ENCODE assay signal across 1 cellular context in the genomic region with DNA sequence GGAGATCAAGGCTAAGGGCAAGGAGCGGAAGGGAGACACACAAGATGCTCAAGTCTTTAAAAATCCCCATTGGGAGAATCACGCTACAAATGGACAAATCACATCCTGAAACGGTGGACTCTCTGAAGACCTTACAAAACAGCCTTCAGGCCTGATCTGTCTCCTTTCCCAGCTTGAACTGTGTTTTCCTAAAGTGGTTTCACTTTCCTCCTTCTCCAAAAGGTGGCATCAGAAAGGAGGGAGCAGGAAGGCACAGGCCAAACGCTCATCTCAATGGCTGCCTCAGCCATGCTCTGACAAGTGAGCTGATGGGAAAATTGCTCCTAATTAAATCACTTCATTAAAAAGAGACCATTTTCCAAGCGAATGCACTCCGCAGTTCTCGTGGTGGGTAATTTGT.
TF ChIP-seq lines count a peak whose summit lies in the region.

No MANE protein-coding gene starts in this region.

TF ChIP-seq in HepG2, 621 proteins besides CTCF, POLR2A, EP300 and RAD21 (continued from another document):
- TF ChIP-seq, protein P1, sequence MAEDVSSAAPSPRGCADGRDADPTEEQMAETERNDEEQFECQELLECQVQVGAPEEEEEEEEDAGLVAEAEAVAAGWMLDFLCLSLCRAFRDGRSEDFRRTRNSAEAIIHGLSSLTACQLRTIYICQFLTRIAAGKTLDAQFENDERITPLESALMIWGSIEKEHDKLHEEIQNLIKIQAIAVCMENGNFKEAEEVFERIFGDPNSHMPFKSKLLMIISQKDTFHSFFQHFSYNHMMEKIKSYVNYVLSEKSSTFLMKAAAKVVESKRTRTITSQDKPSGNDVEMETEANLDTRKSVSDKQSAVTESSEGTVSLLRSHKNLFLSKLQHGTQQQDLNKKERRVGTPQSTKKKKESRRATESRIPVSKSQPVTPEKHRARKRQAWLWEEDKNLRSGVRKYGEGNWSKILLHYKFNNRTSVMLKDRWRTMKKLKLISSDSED (CRISPR knock-in tag; IDR thresholded peaks at IDR 0.05) = no peak
